ENCODE assay signal across 8 cellular contexts in genomic region chr22:40728731-40729189, GRCh38.
DNase-seq lines count a peak whose midpoint lies in the region; ATAC-seq and TF ChIP-seq lines count a peak whose summit lies in the region.

No MANE protein-coding gene starts in this region.

- TF ChIP-seq CTCF in retinal pigment epithelial cell (conservative IDR thresholded peaks at IDR 0.05; ENCODE audit: low read depth, low read length), result no peak

- DNase-seq in DMS153 treated with DMSO at 0.1 percent for 48 hours (lab: John Stamatoyannopoulos, UW; ENCODE audit: unreplicated experiment) (peak; percentile 91), T-helper 1 cell (peak; percentile 25 to 76 (median 52)), adipocyte (ENCODE audit: low read depth) (peak; percentile 10), retinal pigment epithelial cell (ENCODE audit: low read depth) (peak; percentile 77)

- no peaks in the 10 kb centered on the region for H3K9me3 ChIP-seq in adipocyte (ENCODE audit: control insufficient read depth, low read length)

- no peaks in the 10 kb centered on the region for H3K27me3 ChIP-seq in adipocyte (replicated peaks; ENCODE audit: control insufficient read depth, insufficient read depth, low read length)

- H3K4me3 ChIP-seq in adipocyte (ENCODE audit: low read length) (no peak overlapping the region), retinal pigment epithelial cell (ENCODE audit: low read length) (no peak overlapping the region)

- no peaks in the 10 kb centered on the region for H3K36me3 ChIP-seq in adipocyte (ENCODE audit: control insufficient read depth, insufficient read depth, low read length, severe bottlenecking)

- no peak overlapping the region for H3K9ac ChIP-seq in adipocyte (ENCODE audit: low read length)

- H3K4me1 ChIP-seq in adipocyte (ENCODE audit: control insufficient read depth, insufficient read depth, low read length), result peaks cover 14% of the 10 kb centered on the region

- no peak for ATAC-seq in GM21526 (IDR thresholded peaks at IDR 0.05; ENCODE audit: low FRiP score, unreplicated experiment)
- no peak for ATAC-seq in HG02981 (IDR thresholded peaks at IDR 0.05; ENCODE audit: unreplicated experiment)
- no peak for ATAC-seq in HG03196 (IDR thresholded peaks at IDR 0.05; ENCODE audit: unreplicated experiment)
- ATAC-seq in GM18870 (IDR thresholded peaks at IDR 0.05; ENCODE audit: unreplicated experiment), result no peak

Comparison
In these comparisons a context has a peak if more than half of its experiments do, and no peak if none do; other contexts are left out.
1. DNase-seq: peak in every context shown above with its lines; median percentile 91 in DMS153 treated with DMSO at 0.1 percent for 48 hours; 77 in retinal pigment epithelial cell; 52 in T-helper 1 cell; 10 in adipocyte.